ENCODE assay signal across 8 cellular contexts in genomic region chr18:49399003-49399402, GRCh38.
DNase-seq lines count a peak whose midpoint lies in the region; ATAC-seq, FAIRE-seq and TF ChIP-seq lines count a peak whose summit lies in the region.

No MANE protein-coding gene starts in this region.

- intact Hi-C loops in right lobe of liver (cut with DNase I): no loop called here
- intact Hi-C loops in HepG2 (cut with micrococcal nuclease; ENCODE audit: unreplicated experiment): no loop called here

- in situ Hi-C loops in HepG2 (cut with HindIII; ENCODE audit: extremely low pct_ligation_motif_present, low pct_unique_long_range_greater_than_20kb): no loop called here
- in situ Hi-C loops in HAP-1 (cut with MboI; ENCODE audit: low sequenced_read_pairs): no loop called here

- 63% methylated on average over 4 of the region's 4 CpGs for WGBS in right lobe of liver (ENCODE audit: insufficient coverage, low coverage, low lambda C conversion rate, missing lambda C conversion rate)
- 97% methylated on average over 4 of the region's 4 CpGs for WGBS in HepG2 (ENCODE audit: low lambda C conversion rate)

- ATAC-seq in right lobe of liver (peak; percentile 63 to 89 (median 78)), HepG2 (no peak)

- H3F3A ChIP-seq in MM.1S (ENCODE audit: insufficient read depth, low read length): no peaks in the 10 kb centered on the region

- H3K27me3 ChIP-seq in right lobe of liver (no peaks in the 10 kb centered on the region), HepG2 (ENCODE audit: control insufficient read depth in 1 of 2, insufficient read depth in 2 of 2, low read length in 2 of 2) (no peaks in the 10 kb centered on the region; a peak in 1 of 5 replicates), MM.1S (replicated peaks; ENCODE audit: insufficient read depth, low read length) (no peaks in the 10 kb centered on the region), HAP-1 (ENCODE audit: low read depth) (no peaks in the 10 kb centered on the region)

- H3K9me2 ChIP-seq in MM.1S (replicated peaks; ENCODE audit: insufficient read depth, low read length): no peaks in the 10 kb centered on the region

- H3K36me3 ChIP-seq in right lobe of liver: no peaks in the 10 kb centered on the region
- no peaks in the 10 kb centered on the region for H3K36me3 ChIP-seq in HepG2 (replicated peaks in 1 of 2; ENCODE audit: control insufficient read depth in 1 of 2, insufficient read depth in 2 of 2, low read length in 2 of 2)
- H3K36me3 ChIP-seq in MM.1S (replicated peaks; ENCODE audit: insufficient read depth, low read length): no peaks in the 10 kb centered on the region
- no peaks in the 10 kb centered on the region for H3K36me3 ChIP-seq in HAP-1 (replicated peaks)

- POLR2A ChIA-PET in HepG2 (lab: Yijun Ruan, JAX): no interaction called here

- H4K20me1 ChIP-seq in HepG2 (ENCODE audit: insufficient read depth, low read length) (no peaks in the 10 kb centered on the region), MM.1S (ENCODE audit: insufficient read depth, low read length) (no peaks in the 10 kb centered on the region)

- no peak for DNase-seq in right lobe of liver
- DNase-seq in HepG2 (ENCODE audit: low spot score): no peak
- DNase-seq in HT1080 (ENCODE audit: low read depth): peak; percentile 38
- DNase-seq in epidermal melanocyte (ENCODE audit: insufficient read length, low spot score): peak; percentile 27
- DNase-seq in cerebellar nuclear complex (lab: John Stamatoyannopoulos, UW): no peak
- no peak for DNase-seq in MM.1S
- no peak for DNase-seq in HAP-1 (ENCODE audit: low spot score in 2 of 2)
- DNase-seq in activated CD4-positive, alpha-beta T cell treated with anti-CD3 and anti-CD28 coated beads, Interleukin-2, amount 50 U/mL, for 4 hours: no peak

- no peak for TF ChIP-seq EP300 in HepG2 (IDR thresholded peaks at IDR 0.05; ENCODE audit: low read depth in 2 of 2, low read length in 2 of 2)
- TF ChIP-seq EP300 in HepG2 (CRISPR knock-in tag; IDR thresholded peaks at IDR 0.05; ENCODE audit: borderline replicate concordance): no peak

- H3K27ac ChIP-seq in right lobe of liver: no peak overlapping the region
- H3K27ac ChIP-seq in HepG2 (ENCODE audit: extremely low read length, insufficient read depth, low read length): no peak overlapping the region
- no peak overlapping the region for H3K27ac ChIP-seq in MM.1S (ENCODE audit: low read length)

- H3K9ac ChIP-seq in HepG2 (ENCODE audit: insufficient read depth, low read depth, low read length) (no peak overlapping the region), MM.1S (ENCODE audit: low read length) (no peak overlapping the region)

- no peak for TF ChIP-seq CTCF in right lobe of liver (IDR thresholded peaks at IDR 0.05)
- TF ChIP-seq CTCF in HepG2 (CRISPR knock-in tag; IDR thresholded peaks at IDR 0.05): no peak
- no peak for TF ChIP-seq CTCF in MM.1S (IDR thresholded peaks at IDR 0.05; ENCODE audit: low read length)

- H3K9me3 ChIP-seq in right lobe of liver: no peaks in the 10 kb centered on the region
- H3K9me3 ChIP-seq in HepG2 (ENCODE audit: low read length): no peaks in the 10 kb centered on the region
- H3K9me3 ChIP-seq in MM.1S (replicated peaks; ENCODE audit: insufficient read depth, low read length): no peaks in the 10 kb centered on the region
- H3K9me3 ChIP-seq in HAP-1: peaks cover 3% of the 10 kb centered on the region; the same call in 1 of the 2 replicates

- BruUV-seq in HepG2 (replicated peaks; lab: Mats Ljungman, UMichigan): no TSS peak

- TF ChIP-seq RAD21 in HepG2 (CRISPR knock-in tag; IDR thresholded peaks at IDR 0.05): no peak

- no peak for FAIRE-seq in HepG2 (lab: Jason Lieb, UNC)

- H3K79me2 ChIP-seq in HepG2 (ENCODE audit: insufficient read depth, low read length): no peaks in the 10 kb centered on the region
- no peaks in the 10 kb centered on the region for H3K79me2 ChIP-seq in MM.1S (ENCODE audit: low read length)

- CTCF ChIA-PET in HepG2 (lab: Yijun Ruan, JAX; ENCODE audit: low intra/inter-chr PET ratio, low total read pairs): no interaction called here

- H2AFZ ChIP-seq in HepG2 (ENCODE audit: low read length) (no peak overlapping the region), MM.1S (ENCODE audit: low read length) (no peak overlapping the region)

- H3K4me2 ChIP-seq in HepG2 (ENCODE audit: low read depth, low read length): no peak overlapping the region
- no peak overlapping the region for H3K4me2 ChIP-seq in MM.1S (ENCODE audit: low read depth, low read length)

- H3K4me3 ChIP-seq in right lobe of liver (no peak overlapping the region), HepG2 (replicated peaks in 1 of 3; ENCODE audit: insufficient read depth in 1 of 3, low read depth in 2 of 3, low read length in 3 of 3) (no peak overlapping the region), MM.1S (ENCODE audit: low read length) (no peak overlapping the region), HAP-1 (no peak overlapping the region)

- TF ChIP-seq POLR2A in right lobe of liver (IDR thresholded peaks at IDR 0.05) (no peak), HepG2 (IDR thresholded peaks at IDR 0.05; ENCODE audit: insufficient read depth in 1 of 2, low read depth in 2 of 2, low read length in 2 of 2) (no peak)

- peaks cover 0 to 13% (median 6%) of the 10 kb centered on the region in 4 donors for H3K4me1 ChIP-seq in right lobe of liver
- H3K4me1 ChIP-seq in HepG2 (ENCODE audit: insufficient read depth, low read length): peaks cover 11% of the 10 kb centered on the region
- no peaks in the 10 kb centered on the region for H3K4me1 ChIP-seq in MM.1S (ENCODE audit: low read length)
- no peaks in the 10 kb centered on the region for H3K4me1 ChIP-seq in HAP-1

TF ChIP-seq in HepG2, 621 proteins besides CTCF, POLR2A, EP300 and RAD21:
- no peak for TF ChIP-seq SOX5 (CRISPR knock-in tag; IDR thresholded peaks at IDR 0.05; ENCODE audit: borderline replicate concordance)
- TF ChIP-seq ZNF142 (CRISPR knock-in tag; IDR thresholded peaks at IDR 0.05): no peak
- no peak for TF ChIP-seq FOXA1 (IDR thresholded peaks at IDR 0.05)
- no peak for TF ChIP-seq FOXA1 (CRISPR knock-in tag; IDR thresholded peaks at IDR 0.05)
- TF ChIP-seq ZNF713 (CRISPR knock-in tag; IDR thresholded peaks at IDR 0.05): no peak
- TF ChIP-seq ZNF724P (CRISPR knock-in tag; IDR thresholded peaks at IDR 0.05; ENCODE audit: borderline replicate concordance): no peak
- TF ChIP-seq RFX1 (IDR thresholded peaks at IDR 0.05): no peak
- TF ChIP-seq PRMT3 (CRISPR knock-in tag; IDR thresholded peaks at IDR 0.05; ENCODE audit: borderline replicate concordance, low read depth): no peak

Comparison
In these comparisons a context has a peak if more than half of its experiments do, and no peak if none do; other contexts are left out.
1. DNase-seq: peak in HT1080 (single experiment) and epidermal melanocyte (single experiment); none in right lobe of liver (0 of 3), HepG2 (single experiment), cerebellar nuclear complex (0 of 2), MM.1S (single experiment), HAP-1 (0 of 2) and activated CD4-positive, alpha-beta T cell treated with anti-CD3 and anti-CD28 coated beads, Interleukin-2, amount 50 U/mL, for 4 hours (0 of 2).